Comparison of ENCODE assay signal across 1 cellular context in the genomic region with DNA sequence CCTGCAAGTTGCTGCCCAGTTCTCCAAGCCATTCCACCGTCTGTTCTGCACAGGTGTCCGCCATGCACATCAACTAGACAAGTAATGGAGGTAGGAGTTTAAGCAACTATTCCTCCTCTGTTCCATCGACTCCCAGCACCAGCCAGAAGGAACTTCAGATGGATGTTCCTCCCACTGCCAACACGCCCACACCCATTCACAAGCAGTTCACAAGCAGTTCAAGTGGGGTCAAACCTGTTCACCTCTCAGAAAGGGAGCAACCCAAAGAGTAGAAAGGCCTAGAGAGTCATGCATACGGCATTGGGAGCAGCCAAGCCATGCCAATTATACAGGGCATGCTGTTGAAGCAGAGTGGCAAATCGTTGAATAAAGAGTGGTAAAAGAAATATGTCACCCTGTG.
TF ChIP-seq lines count a peak whose summit lies in the region.

No MANE protein-coding gene starts in this region.

TF ChIP-seq in HEK293, 187 proteins besides CTCF, POLR2A, EP300 and RAD21 (continued from another document):
- TF ChIP-seq, protein P1, sequence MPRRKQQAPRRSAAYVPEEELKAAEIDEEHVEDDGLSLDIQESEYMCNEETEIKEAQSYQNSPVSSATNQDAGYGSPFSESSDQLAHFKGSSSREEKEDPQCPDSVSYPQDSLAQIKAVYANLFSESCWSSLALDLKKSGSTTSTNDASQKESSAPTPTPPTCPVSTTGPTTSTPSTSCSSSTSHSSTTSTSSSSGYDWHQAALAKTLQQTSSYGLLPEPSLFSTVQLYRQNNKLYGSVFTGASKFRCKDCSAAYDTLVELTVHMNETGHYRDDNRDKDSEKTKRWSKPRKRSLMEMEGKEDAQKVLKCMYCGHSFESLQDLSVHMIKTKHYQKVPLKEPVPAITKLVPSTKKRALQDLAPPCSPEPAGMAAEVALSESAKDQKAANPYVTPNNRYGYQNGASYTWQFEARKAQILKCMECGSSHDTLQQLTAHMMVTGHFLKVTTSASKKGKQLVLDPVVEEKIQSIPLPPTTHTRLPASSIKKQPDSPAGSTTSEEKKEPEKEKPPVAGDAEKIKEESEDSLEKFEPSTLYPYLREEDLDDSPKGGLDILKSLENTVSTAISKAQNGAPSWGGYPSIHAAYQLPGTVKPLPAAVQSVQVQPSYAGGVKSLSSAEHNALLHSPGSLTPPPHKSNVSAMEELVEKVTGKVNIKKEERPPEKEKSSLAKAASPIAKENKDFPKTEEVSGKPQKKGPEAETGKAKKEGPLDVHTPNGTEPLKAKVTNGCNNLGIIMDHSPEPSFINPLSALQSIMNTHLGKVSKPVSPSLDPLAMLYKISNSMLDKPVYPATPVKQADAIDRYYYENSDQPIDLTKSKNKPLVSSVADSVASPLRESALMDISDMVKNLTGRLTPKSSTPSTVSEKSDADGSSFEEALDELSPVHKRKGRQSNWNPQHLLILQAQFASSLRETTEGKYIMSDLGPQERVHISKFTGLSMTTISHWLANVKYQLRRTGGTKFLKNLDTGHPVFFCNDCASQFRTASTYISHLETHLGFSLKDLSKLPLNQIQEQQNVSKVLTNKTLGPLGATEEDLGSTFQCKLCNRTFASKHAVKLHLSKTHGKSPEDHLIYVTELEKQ (tag by site-specific recombination; IDR thresholded peaks at IDR 0.05; ENCODE audit: borderline replicate concordance), result no peak
- no peak for TF ChIP-seq BCL6B (tag by site-specific recombination; IDR thresholded peaks at IDR 0.05)
- no peak for TF ChIP-seq PBX3 (CRISPR knock-in tag; IDR thresholded peaks at IDR 0.05)
- TF ChIP-seq, protein P2, sequence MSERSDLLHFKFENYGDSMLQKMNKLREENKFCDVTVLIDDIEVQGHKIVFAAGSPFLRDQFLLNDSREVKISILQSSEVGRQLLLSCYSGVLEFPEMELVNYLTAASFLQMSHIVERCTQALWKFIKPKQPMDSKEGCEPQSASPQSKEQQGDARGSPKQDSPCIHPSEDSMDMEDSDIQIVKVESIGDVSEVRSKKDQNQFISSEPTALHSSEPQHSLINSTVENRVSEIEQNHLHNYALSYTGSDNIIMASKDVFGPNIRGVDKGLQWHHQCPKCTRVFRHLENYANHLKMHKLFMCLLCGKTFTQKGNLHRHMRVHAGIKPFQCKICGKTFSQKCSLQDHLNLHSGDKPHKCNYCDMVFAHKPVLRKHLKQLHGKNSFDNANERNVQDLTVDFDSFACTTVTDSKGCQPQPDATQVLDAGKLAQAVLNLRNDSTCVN (tag by site-specific recombination; optimal IDR thresholded peaks at IDR 0.05), result no peak
- no peak for TF ChIP-seq HOXD13 (CRISPR knock-in tag; IDR thresholded peaks at IDR 0.05; ENCODE audit: borderline replicate concordance)
- TF ChIP-seq ZNF48 (tag by site-specific recombination; IDR thresholded peaks at IDR 0.05), result no peak
- TF ChIP-seq MYNN (tag by site-specific recombination; IDR thresholded peaks at IDR 0.05; ENCODE audit: borderline replicate concordance), result no peak
- no peak for TF ChIP-seq ZNF10 (tag by site-specific recombination; IDR thresholded peaks at IDR 0.05)
- TF ChIP-seq ZNF366 (tag by site-specific recombination; conservative IDR thresholded peaks at IDR 0.05), result no peak
- TF ChIP-seq ZFP3 (tag by site-specific recombination; IDR thresholded peaks at IDR 0.05; ENCODE audit: low read depth), result no peak
